8 cellular contexts compared by ENCODE assay signal in genomic region chr2:32553829-32554432, GRCh38.
DNase-seq lines count a peak whose midpoint lies in the region; ATAC-seq and TF ChIP-seq lines count a peak whose summit lies in the region.

No MANE protein-coding gene starts in this region.

- H3K4me1 ChIP-seq in BE2C = no peaks in the 10 kb centered on the region; the same call in 1 of the 2 replicates

- H3K9me3 Mint-ChIP-seq in brain (no peaks in the 10 kb centered on the region), type B pancreatic cell (no peaks in the 10 kb centered on the region)
- no peaks in the 10 kb centered on the region for H3K9me3 Mint-ChIP-seq in activated naive CD4-positive, alpha-beta T cell treated with anti-CD3 and anti-CD28 coated beads for 36 hours

- no peaks in the 10 kb centered on the region for H3K9me3 ChIP-seq in BE2C

- H3K27ac Mint-ChIP-seq in brain = peak overlapping the region in 1 of 5 experiments; percentile 13
- no peak overlapping the region for H3K27ac Mint-ChIP-seq in type B pancreatic cell
- H3K27ac Mint-ChIP-seq in activated naive CD4-positive, alpha-beta T cell treated with anti-CD3 and anti-CD28 coated beads for 36 hours = no peak overlapping the region

- no peaks in the 10 kb centered on the region for H3K27me3 Mint-ChIP-seq in brain
- no peaks in the 10 kb centered on the region for H3K27me3 Mint-ChIP-seq in type B pancreatic cell
- H3K27me3 Mint-ChIP-seq in activated naive CD4-positive, alpha-beta T cell treated with anti-CD3 and anti-CD28 coated beads for 36 hours (ENCODE audit: low read depth) = no peaks in the 10 kb centered on the region

- CTCF ChIA-PET in activated naive CD4-positive, alpha-beta T cell treated with anti-CD3 and anti-CD28 coated beads for 36 hours (lab: Charles Lee) = no interaction called here

- H3K4me3 Mint-ChIP-seq in brain (no peak overlapping the region), type B pancreatic cell (no peak overlapping the region)
- H3K4me3 Mint-ChIP-seq in activated naive CD4-positive, alpha-beta T cell treated with anti-CD3 and anti-CD28 coated beads for 36 hours = no peak overlapping the region

- intact Hi-C loops in activated naive CD4-positive, alpha-beta T cell treated with anti-CD3 and anti-CD28 coated beads for 36 hours (cut with micrococcal nuclease) = loop anchor here (1.0 to 10.0 kb wide), 6 partner anchors 73 to 1028 kb away; partner anchors contain the start of gene LTBP1

- no peak for TF ChIP-seq POLR2A in GM18505 (IDR thresholded peaks at IDR 0.05; ENCODE audit: borderline replicate concordance, extremely low read depth, insufficient read depth, insufficient read length)

- H3K36me3 ChIP-seq in BE2C = peaks cover 10% of the 10 kb centered on the region
- no peaks in the 10 kb centered on the region for H3K36me3 ChIP-seq in kidney epithelial cell (ENCODE audit: control insufficient read depth, insufficient read depth, low read length)

- no peaks in the 10 kb centered on the region for H3K27me3 ChIP-seq in BE2C
- no peaks in the 10 kb centered on the region for H3K27me3 ChIP-seq in kidney epithelial cell (ENCODE audit: control insufficient read depth, insufficient read depth, low read length)

- H3K4me1 Mint-ChIP-seq in brain (peaks cover 8% of the 10 kb centered on the region), type B pancreatic cell (ENCODE audit: unreplicated experiment) (no peaks in the 10 kb centered on the region)
- H3K4me1 Mint-ChIP-seq in activated naive CD4-positive, alpha-beta T cell treated with anti-CD3 and anti-CD28 coated beads for 36 hours (ENCODE audit: low read depth) = no peaks in the 10 kb centered on the region

- peak; percentile 77 for TF ChIP-seq CTCF in BE2C (IDR thresholded peaks at IDR 0.05; ENCODE audit: low read depth, low read length)
- peak; percentile 66 to 83 for TF ChIP-seq CTCF in brain (conservative IDR thresholded peaks at IDR 0.05)
- peak; percentile 66 for TF ChIP-seq CTCF in kidney epithelial cell (IDR thresholded peaks at IDR 0.05; ENCODE audit: insufficient read depth, low read length, poor library complexity, severe bottlenecking)
- peak; percentile 86 for TF ChIP-seq CTCF in type B pancreatic cell (conservative IDR thresholded peaks at IDR 0.05)

- H3K36me3 Mint-ChIP-seq in brain (peaks cover 12% of the 10 kb centered on the region), type B pancreatic cell (no peaks in the 10 kb centered on the region)
- peaks cover 4% of the 10 kb centered on the region for H3K36me3 Mint-ChIP-seq in activated naive CD4-positive, alpha-beta T cell treated with anti-CD3 and anti-CD28 coated beads for 36 hours (ENCODE audit: low read depth)

- DNase-seq in BE2C = peak; percentile 16
- DNase-seq in NCI-H460 (ENCODE audit: extremely low read depth, low read depth) = peak; percentile 30
- peak; percentile 5 for DNase-seq in kidney epithelial cell (ENCODE audit: low read depth)
- no peak for DNase-seq in type B pancreatic cell (ENCODE audit: extremely low spot score, unreplicated experiment)
- no peak for DNase-seq in activated naive CD4-positive, alpha-beta T cell treated with anti-CD3 and anti-CD28 coated beads for 36 hours

- peak; percentile 85 for ATAC-seq in GM18505 (IDR thresholded peaks at IDR 0.05; ENCODE audit: unreplicated experiment)
- ATAC-seq in HG02943 (IDR thresholded peaks at IDR 0.05; ENCODE audit: low read depth, unreplicated experiment) = peak; percentile 94

- H3K4me3 ChIP-seq in BE2C (ENCODE audit: low read depth, low read length) (no peak overlapping the region), kidney epithelial cell (ENCODE audit: low read depth, low read length) (no peak overlapping the region)

Comparison
In these comparisons a context has a peak if more than half of its experiments do, and no peak if none do; other contexts are left out.
1. DNase-seq: peak in BE2C (single experiment), NCI-H460 (single experiment) and kidney epithelial cell (single experiment); none in type B pancreatic cell (single experiment) and activated naive CD4-positive, alpha-beta T cell treated with anti-CD3 and anti-CD28 coated beads for 36 hours (single experiment).
2. Peak in every context shown above with its lines, with median percentiles within 50 percentile points of each other: CTCF ChIP-seq.